In the genomic region with DNA sequence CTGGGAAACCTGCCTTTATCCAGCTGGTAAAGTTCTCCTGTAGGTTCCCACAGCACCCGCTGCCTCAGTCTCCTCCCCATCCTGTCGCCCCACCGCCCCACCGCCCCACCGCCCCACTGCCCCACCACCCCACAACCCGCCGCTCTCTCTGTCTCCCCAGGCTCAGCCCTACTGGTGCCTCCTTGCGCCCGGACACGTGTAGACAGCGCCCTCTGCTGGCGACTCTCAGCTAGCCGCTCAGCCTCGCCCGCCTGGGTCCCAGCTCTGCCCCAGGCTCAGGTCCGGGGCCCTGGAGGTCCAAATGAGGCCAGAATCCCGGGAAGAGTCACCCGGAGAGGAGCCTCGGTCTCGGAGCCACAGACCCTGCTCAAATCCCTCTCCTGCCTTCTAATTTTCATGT, we compare ENCODE assay signal across 11 cellular contexts. TPM values are rescaled to one million over a fixed set of nuclear protein-coding genes. Genes with fewer than 3 reads are reported as not detected.
DNase-seq lines count a peak whose midpoint lies in the region; ATAC-seq and TF ChIP-seq lines count a peak whose summit lies in the region.
"Not testable (repeated sequence)": the region's sequence is repeated elsewhere in the genome, so short reads cannot be mapped to it uniquely, and the experiment has no call there.
"Had no signal": no experiment of that assay in that cellular context is flagged by ENCODE, and none has a peak within 500 bp of the region (broad histone marks: within the 10 kb centered on the region; RNA-seq: fewer than 3 reads in every experiment).

No MANE protein-coding gene starts in this region.

- H3K27ac Mint-ChIP-seq in activated CD4-positive, alpha-beta T cell treated with anti-CD3 and anti-CD28 coated beads for 36 hours; memory B cell; stimulated activated naive CD8-positive, alpha-beta T cell treated with anti-CD3 and anti-CD28 coated beads, Interleukin-15, amount 100 ng/mL, for 72 hours: not testable (repeated sequence)

- H3K27me3 Mint-ChIP-seq in activated CD4-positive, alpha-beta T cell treated with anti-CD3 and anti-CD28 coated beads for 36 hours; memory B cell; stimulated activated naive CD8-positive, alpha-beta T cell treated with anti-CD3 and anti-CD28 coated beads, Interleukin-15, amount 100 ng/mL, for 72 hours: not testable (repeated sequence)

- H3K4me2 ChIP-seq in DND-41 (ENCODE audit: insufficient read depth, low read length): not testable (repeated sequence)

- intact Hi-C loops in activated CD4-positive, alpha-beta T cell treated with anti-CD3 and anti-CD28 coated beads for 36 hours (cut with DNase I, micrococcal nuclease): not testable (repeated sequence)

- H3K4me3 Mint-ChIP-seq in activated CD4-positive, alpha-beta T cell treated with anti-CD3 and anti-CD28 coated beads for 36 hours; memory B cell; stimulated activated naive CD8-positive, alpha-beta T cell treated with anti-CD3 and anti-CD28 coated beads, Interleukin-15, amount 100 ng/mL, for 72 hours: not testable (repeated sequence)

- H3K9ac ChIP-seq in DND-41 (ENCODE audit: low read depth, low read length): not testable (repeated sequence)

- CTCF ChIA-PET in activated CD4-positive, alpha-beta T cell treated with anti-CD3 and anti-CD28 coated beads for 36 hours (lab: Charles Lee): not testable (repeated sequence)

- not testable (repeated sequence) for H3K36me3 Mint-ChIP-seq in activated CD4-positive, alpha-beta T cell treated with anti-CD3 and anti-CD28 coated beads for 36 hours (ENCODE audit: low read depth); memory B cell

- H3K36me3 ChIP-seq in DND-41 (ENCODE audit: insufficient read depth, low read length): not testable (repeated sequence)

- H3K27me3 ChIP-seq in DND-41 (ENCODE audit: insufficient read depth, low read length, poor library complexity); foreskin keratinocyte: not testable (repeated sequence)

- TF ChIP-seq CTCF in DND-41 (IDR thresholded peaks at IDR 0.05; ENCODE audit: borderline replicate concordance, extremely low read depth, low read length, poor library complexity, severe bottlenecking); foreskin keratinocyte (conservative IDR thresholded peaks at IDR 0.05): not testable (repeated sequence)

- DNase-seq in DND-41; activated CD4-positive, alpha-beta T cell treated with anti-CD3 and anti-CD28 coated beads for 36 hours; foreskin keratinocyte; memory B cell (ENCODE audit: low spot score in 2 of 2); stimulated activated naive CD8-positive, alpha-beta T cell treated with anti-CD3 and anti-CD28 coated beads, Interleukin-15, amount 100 ng/mL, for 72 hours: not testable (repeated sequence)

- H4K20me1 ChIP-seq in DND-41 (ENCODE audit: insufficient read depth, low read length): not testable (repeated sequence)

- not testable (repeated sequence) for H3K9me3 ChIP-seq in DND-41 (ENCODE audit: insufficient read depth, low read length, severe bottlenecking)

- not testable (repeated sequence) for H2AFZ ChIP-seq in DND-41 (ENCODE audit: low read depth, low read length)

- not testable (repeated sequence) for H3K4me3 ChIP-seq in DND-41 (ENCODE audit: low read depth in 1 of 2, low read length in 2 of 2)

- H3K4me1 ChIP-seq in DND-41 (ENCODE audit: insufficient read depth, low read length); foreskin keratinocyte: not testable (repeated sequence)

- POLR2A ChIA-PET in activated CD4-positive, alpha-beta T cell treated with anti-CD3 and anti-CD28 coated beads for 36 hours (lab: Charles Lee): not testable (repeated sequence)

- peak; percentile 100 for ATAC-seq in DND-41 (ENCODE audit: insufficient read depth, low read depth)
- peak; percentile 77 for ATAC-seq in GM19351 (IDR thresholded peaks at IDR 0.05; ENCODE audit: unreplicated experiment)
- peak; percentile 67 for ATAC-seq in HG02610 (IDR thresholded peaks at IDR 0.05; ENCODE audit: unreplicated experiment)
- peak; percentile 74 for ATAC-seq in HG03354 (IDR thresholded peaks at IDR 0.05; ENCODE audit: poor library complexity, severe bottlenecking, unreplicated experiment)
- peak; percentile 98 for ATAC-seq in activated CD4-positive, alpha-beta T cell treated with anti-CD3 and anti-CD28 coated beads for 36 hours
- ATAC-seq in foreskin keratinocyte: peak; percentile 78
- ATAC-seq in memory B cell (ENCODE audit: low read depth): peak; percentile 99
- peak; percentile 98 for ATAC-seq in stimulated activated naive CD8-positive, alpha-beta T cell treated with anti-CD3 and anti-CD28 coated beads, Interleukin-15, amount 100 ng/mL, for 72 hours

- H3K4me1 Mint-ChIP-seq in activated CD4-positive, alpha-beta T cell treated with anti-CD3 and anti-CD28 coated beads for 36 hours; memory B cell; stimulated activated naive CD8-positive, alpha-beta T cell treated with anti-CD3 and anti-CD28 coated beads, Interleukin-15, amount 100 ng/mL, for 72 hours: not testable (repeated sequence)

- H3K9me3 Mint-ChIP-seq in activated CD4-positive, alpha-beta T cell treated with anti-CD3 and anti-CD28 coated beads for 36 hours (ENCODE audit: low read depth); memory B cell; stimulated activated naive CD8-positive, alpha-beta T cell treated with anti-CD3 and anti-CD28 coated beads, Interleukin-15, amount 100 ng/mL, for 72 hours: not testable (repeated sequence)

- H3K27ac ChIP-seq in DND-41 (ENCODE audit: low read length); foreskin keratinocyte: not testable (repeated sequence)

- not testable (repeated sequence) for H3K79me2 ChIP-seq in DND-41 (ENCODE audit: insufficient read depth, low read length)

RNA-seq across cellular contexts. Expression of gene GRAPL, which starts 48.0 kb away (rescaled TPM):
- total RNA-seq in activated CD4-positive, alpha-beta T cell treated with anti-CD3 and anti-CD28 coated beads for 36 hours: 1 to 10 TPM; 2.9 to 4.0 TPM
- total RNA-seq in foreskin keratinocyte: not detected in 2 replicates
- polyA plus RNA-seq in foreskin keratinocyte: not detected in 2 replicates
- total RNA-seq: bronchial epithelial cell, G401, M059J had no signal
